8 cellular contexts compared by ENCODE assay signal in genomic region chr14:30521899-30522736, GRCh38. TPM values are rescaled to one million over a fixed set of nuclear protein-coding genes. Genes with fewer than 3 reads are reported as not detected.
DNase-seq lines count a peak whose midpoint lies in the region; ATAC-seq, FAIRE-seq and TF ChIP-seq lines count a peak whose summit lies in the region.

No MANE protein-coding gene starts in this region.

- DNase-seq in BJ (ENCODE audit: low read depth) (no peak), GM18507 (ENCODE audit: extremely low spot score, insufficient read length, low read depth) (no peak), NCI-H774 (lab: John Stamatoyannopoulos, UW) (peak; percentile 63), mesendoderm (peak; percentile 47), occipital lobe (lab: John Stamatoyannopoulos, UW) (no peak)
- peak; percentile 17 for DNase-seq in central memory CD4-positive, alpha-beta T cell
- no peak for DNase-seq in activated naive CD4-positive, alpha-beta T cell treated with anti-CD3 and anti-CD28 coated beads, Interleukin-2, amount 50 U/mL, for 16 hours

- no peak overlapping the region for H3K4me2 ChIP-seq in mesendoderm (ENCODE audit: low read length)

- no peak overlapping the region for H4K5ac ChIP-seq in mesendoderm (ENCODE audit: low read length)

- H2BK120ac ChIP-seq in mesendoderm (ENCODE audit: low read depth, low read length) = no peak overlapping the region

- no peak overlapping the region for H4K8ac ChIP-seq in mesendoderm (ENCODE audit: low read depth, low read length)

- no peaks in the 10 kb centered on the region for H3K79me1 ChIP-seq in mesendoderm (ENCODE audit: low read length)

- peak; percentile 77 for TF ChIP-seq CTCF in BJ (IDR thresholded peaks at IDR 0.05; ENCODE audit: insufficient read depth, low read depth, low read length)

- no peaks in the 10 kb centered on the region for H3K4me1 ChIP-seq in mesendoderm (ENCODE audit: control insufficient read depth, low read depth, low read length)

- CTCF ChIA-PET in BJ (lab: Yijun Ruan, JAX) = interaction anchor here (0.7 to 4.9 kb wide), 11 partner anchors 9 to 148 kb away, joined by 3 to 47 read pairs (median 3); no protein-coding TSS in a partner anchor

- peak; percentile 67 for ATAC-seq in HG03439 (IDR thresholded peaks at IDR 0.05; ENCODE audit: unreplicated experiment)

- H3K4me3 ChIP-seq in BJ (ENCODE audit: low read depth, low read length) = no peak overlapping the region
- no peak overlapping the region for H3K4me3 ChIP-seq in mesendoderm (ENCODE audit: low read length)

- no peak overlapping the region for H3K18ac ChIP-seq in mesendoderm (ENCODE audit: low read length)

- no peak overlapping the region for H3K4ac ChIP-seq in mesendoderm (ENCODE audit: low read depth, low read length)

- no CpG with 5 or more reads among the region's 9 CpGs for WGBS in mesendoderm (ENCODE audit: extremely low coverage, insufficient coverage, low lambda C conversion rate)

- no peak overlapping the region for H3K23ac ChIP-seq in mesendoderm (ENCODE audit: low read length)

- no peak overlapping the region for H2AK5ac ChIP-seq in mesendoderm (ENCODE audit: low read length)

- H3K9ac ChIP-seq in mesendoderm (ENCODE audit: low read length) = no peak overlapping the region

- no peaks in the 10 kb centered on the region for H3K79me2 ChIP-seq in mesendoderm (ENCODE audit: control insufficient read depth, insufficient read depth, low read length)

- POLR2A ChIA-PET in BJ (lab: Charles Lee) = interaction anchor here (0.6 kb wide), 1 partner anchor 290 kb away, joined by 5 read pairs; no protein-coding TSS in a partner anchor

- no peak overlapping the region for H3K56ac ChIP-seq in mesendoderm (ENCODE audit: low read length)

- H3K27me3 ChIP-seq in BJ (ENCODE audit: control insufficient read depth, insufficient read depth, low read length) = no peaks in the 10 kb centered on the region
- H3K27me3 ChIP-seq in mesendoderm (ENCODE audit: insufficient read depth, low read length, poor library complexity) = no peaks in the 10 kb centered on the region

- H3K36me3 ChIP-seq in BJ (ENCODE audit: control insufficient read depth, insufficient read depth, low read length) (no peaks in the 10 kb centered on the region), mesendoderm (ENCODE audit: control insufficient read depth, insufficient read depth, low read length) (no peaks in the 10 kb centered on the region)

- no peak overlapping the region for H3K27ac ChIP-seq in mesendoderm (ENCODE audit: low read depth, low read length)

- no peak overlapping the region for H2BK5ac ChIP-seq in mesendoderm (ENCODE audit: low read length)

- peak; percentile 56 for FAIRE-seq in GM18507 (lab: Jason Lieb, UNC)

- no peak overlapping the region for H2BK15ac ChIP-seq in mesendoderm (replicated peaks; ENCODE audit: low read depth)

RNA-seq across cellular contexts. Expression of gene G2E3, which starts 36.8 kb away (rescaled TPM):
- polyA plus RNA-seq in BJ (2011; rRNA removed) = 7.5 and 13.9 TPM in 2 replicates
- 8.0 and 9.7 TPM in 2 replicates for polyA minus RNA-seq in BJ (2011; rRNA and poly(A)+ RNA removed)
- 48.3 TPM for polyA plus RNA-seq in mesendoderm (2013, experiment 1 of 2)
- polyA plus RNA-seq in mesendoderm (2013, experiment 2 of 2) = 52.1 TPM
- total RNA-seq in occipital lobe = 59.0 TPM

Comparison
In these comparisons a context has a peak if more than half of its experiments do, and no peak if none do; other contexts are left out.
1. DNase-seq: peak in NCI-H774 (single experiment), central memory CD4-positive, alpha-beta T cell (single experiment) and mesendoderm (single experiment); none in BJ (single experiment), GM18507 (single experiment), activated naive CD4-positive, alpha-beta T cell treated with anti-CD3 and anti-CD28 coated beads, Interleukin-2, amount 50 U/mL, for 16 hours (single experiment) and occipital lobe (single experiment).